Comparison of ENCODE assay signal across 28 cellular contexts in the genomic region with DNA sequence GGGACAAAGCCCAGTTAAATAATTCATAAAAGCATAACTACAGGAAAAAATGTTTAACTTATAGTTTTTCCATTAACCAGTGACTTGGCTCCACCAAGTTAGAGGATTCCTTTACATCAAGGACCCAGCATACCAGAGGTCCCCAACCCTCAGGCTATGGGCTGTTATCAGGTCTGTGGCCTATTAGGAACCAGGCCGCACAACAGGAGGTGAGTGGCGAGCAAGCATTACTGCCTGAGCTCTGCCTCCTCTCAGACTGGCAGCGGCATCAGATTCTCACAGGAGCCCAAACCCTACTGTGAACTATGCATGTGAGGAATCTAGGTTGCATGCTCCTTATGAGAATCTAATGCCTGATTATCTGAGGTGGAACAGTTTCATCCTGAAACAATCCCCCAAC.
"Had no signal": no experiment of that assay in that cellular context is flagged by ENCODE, and none has a peak within 500 bp of the region (broad histone marks: within the 10 kb centered on the region; RNA-seq: fewer than 3 reads in every experiment).

No MANE protein-coding gene starts in this region.

- H3K9me3 ChIP-seq: ovary, psoas muscle, right lobe of liver, sigmoid colon, thoracic aorta, tibial artery, transverse colon, upper lobe of right lung, uterus had no signal

- H3K4me1 Mint-ChIP-seq: natural killer cell; nephron; stimulated activated effector memory CD8-positive, alpha-beta T cell treated with anti-CD3 and anti-CD28 coated beads, Interleukin-12 subunit alpha, Interleukin-12 subunit beta, amount 100 ng/mL, for 72 hours; stimulated activated naive B cell treated with anti-CD40 and anti-IgM and Interleukin-4, amounts not matched to agents 10 μg/mL and 1 μg/mL and 100 μg/mL, for 72 hours had no signal

- DNase-seq: natural killer cell; occipital lobe; ovary; posterior cingulate gyrus; psoas muscle; right cardiac atrium; right lobe of liver; sigmoid colon; small intestine; stimulated activated CD4-positive, alpha-beta T cell treated with anti-CD3 and anti-CD28 coated beads, Interleukin-15, amount 100 ng/mL, for 24 hours; stimulated activated CD4-positive, alpha-beta T cell treated with anti-CD3 and anti-CD28 coated beads, Interleukin-2, amount 100 ng/mL, for 24 hours; stimulated activated CD4-positive, alpha-beta T cell treated with anti-CD3 and anti-CD28 coated beads, Interleukin-2, amount 100 ng/mL, for 48 hours; stimulated activated CD4-positive, alpha-beta T cell treated with anti-CD3 and anti-CD28 coated beads, Interleukin-4, amount 100 ng/mL, for 24 hours; stimulated activated naive B cell treated with anti-CD40 and anti-IgM and Interleukin-4, amounts not matched to agents 10 μg/mL and 1 μg/mL and 100 μg/mL, for 72 hours; stimulated activated naive CD4-positive, alpha-beta T cell treated with Interleukin-2 at 50 U/mL for 16 hours; stomach; tibial artery; transverse colon; upper lobe of right lung; uterus had no signal

- H3K36me3 Mint-ChIP-seq: natural killer cell; neural progenitor cell; stimulated activated effector memory CD8-positive, alpha-beta T cell treated with anti-CD3 and anti-CD28 coated beads, Interleukin-12 subunit alpha, Interleukin-12 subunit beta, amount 100 ng/mL, for 72 hours; stimulated activated naive B cell treated with anti-CD40 and anti-IgM and Interleukin-4, amounts not matched to agents 10 μg/mL and 1 μg/mL and 100 μg/mL, for 72 hours; type B pancreatic cell had no signal

- H3K4me3 ChIP-seq: neural progenitor cell, ovary, psoas muscle, right lobe of liver, sigmoid colon, stomach, thoracic aorta, tibial artery, transverse colon, upper lobe of right lung, uterus had no signal

- H3K27ac ChIP-seq: neural progenitor cell, ovary, parathyroid adenoma, psoas muscle, right lobe of liver, sigmoid colon, stomach, thoracic aorta, tibial artery, transverse colon, upper lobe of right lung, uterus had no signal

- H3K27ac Mint-ChIP-seq: natural killer cell; nephron; neural progenitor cell; progenitor cell of endocrine pancreas; stimulated activated effector memory CD8-positive, alpha-beta T cell treated with anti-CD3 and anti-CD28 coated beads, Interleukin-12 subunit alpha, Interleukin-12 subunit beta, amount 100 ng/mL, for 72 hours; stimulated activated naive B cell treated with anti-CD40 and anti-IgM and Interleukin-4, amounts not matched to agents 10 μg/mL and 1 μg/mL and 100 μg/mL, for 72 hours; stimulated activated naive CD8-positive, alpha-beta T cell treated with anti-CD3 and anti-CD28 coated beads, Interleukin-15, Interleukin-2, amounts not matched to agents 100 ng/mL and 50 ng/mL, for 24 hours; type B pancreatic cell had no signal

- H3K27me3 ChIP-seq: neural progenitor cell, ovary, right lobe of liver, sigmoid colon, stomach, tibial artery, transverse colon, upper lobe of right lung, uterus had no signal

- H3K27me3 Mint-ChIP-seq: progenitor cell of endocrine pancreas; stimulated activated naive B cell treated with anti-CD40 and anti-IgM and Interleukin-4, amounts not matched to agents 10 μg/mL and 1 μg/mL and 100 μg/mL, for 72 hours; stimulated activated naive CD8-positive, alpha-beta T cell treated with anti-CD3 and anti-CD28 coated beads, Interleukin-15, Interleukin-2, amounts not matched to agents 100 ng/mL and 50 ng/mL, for 24 hours; type B pancreatic cell had no signal

- ATAC-seq: natural killer cell; psoas muscle; right lobe of liver; stimulated activated effector memory CD8-positive, alpha-beta T cell treated with anti-CD3 and anti-CD28 coated beads, Interleukin-12 subunit alpha, Interleukin-12 subunit beta, amount 100 ng/mL, for 72 hours; stimulated activated naive B cell treated with anti-CD40 and anti-IgM and Interleukin-4, amounts not matched to agents 10 μg/mL and 1 μg/mL and 100 μg/mL, for 72 hours; upper lobe of right lung had no signal

- H3K4me1 ChIP-seq: parathyroid adenoma, psoas muscle, right lobe of liver, sigmoid colon, stomach, tibial artery, transverse colon, upper lobe of right lung, uterus had no signal

- H3K4me3 Mint-ChIP-seq: natural killer cell; nephron; neural progenitor cell; stimulated activated effector memory CD8-positive, alpha-beta T cell treated with anti-CD3 and anti-CD28 coated beads, Interleukin-12 subunit alpha, Interleukin-12 subunit beta, amount 100 ng/mL, for 72 hours; stimulated activated naive B cell treated with anti-CD40 and anti-IgM and Interleukin-4, amounts not matched to agents 10 μg/mL and 1 μg/mL and 100 μg/mL, for 72 hours; stimulated activated naive CD8-positive, alpha-beta T cell treated with anti-CD3 and anti-CD28 coated beads, Interleukin-15, Interleukin-2, amounts not matched to agents 100 ng/mL and 50 ng/mL, for 24 hours; type B pancreatic cell had no signal

- H3K36me3 ChIP-seq: neural progenitor cell, ovary, right lobe of liver, sigmoid colon, stomach, thoracic aorta, tibial artery, transverse colon, upper lobe of right lung, uterus had no signal
